ENCODE assay signal across 8 cellular contexts in genomic region chr2:203688798-203689197, GRCh38. TPM values are rescaled to one million over a fixed set of nuclear protein-coding genes. Genes with fewer than 3 reads are reported as not detected.
DNase-seq lines count a peak whose midpoint lies in the region; ATAC-seq and TF ChIP-seq lines count a peak whose summit lies in the region.

No MANE protein-coding gene starts in this region.

- CTCF ChIA-PET in T-cell (lab: Charles Lee) = no interaction called here

- no peaks in the 10 kb centered on the region for H4K20me1 ChIP-seq in hepatocyte (ENCODE audit: insufficient read depth, poor library complexity, severe bottlenecking)

- no peak for TF ChIP-seq CTCF in hepatocyte (IDR thresholded peaks at IDR 0.05; ENCODE audit: poor library complexity)

- no peaks in the 10 kb centered on the region for H3K9me2 ChIP-seq in hepatocyte (replicated peaks; ENCODE audit: insufficient read depth)

- H2AFZ ChIP-seq in hepatocyte = no peak overlapping the region

- peak overlapping the region; percentile 14 for H3K4me2 ChIP-seq in hepatocyte

- ATAC-seq in GM18502 (IDR thresholded peaks at IDR 0.05; ENCODE audit: poor library complexity, unreplicated experiment) (peak; percentile 74), HG02610 (IDR thresholded peaks at IDR 0.05; ENCODE audit: unreplicated experiment) (peak; percentile 70), T-cell (replicated peaks in 1 of 4) (no peak)

- no peaks in the 10 kb centered on the region for H3K9me3 Mint-ChIP-seq in T-cell

- TF ChIP-seq POLR2A in erythroblast (IDR thresholded peaks at IDR 0.05; ENCODE audit: low read length) = no peak

- H3K27ac ChIP-seq in hepatocyte = no peak overlapping the region

- WGBS in hepatocyte (ENCODE audit: low lambda C conversion rate, missing lambda C conversion rate) = 46% methylated on average over 4 of the region's 4 CpGs

- H3K4me3 Mint-ChIP-seq in T-cell = no peak overlapping the region

- H3K4me3 ChIP-seq in hepatocyte = no peak overlapping the region

- H3K27me3 ChIP-seq in hepatocyte = no peaks in the 10 kb centered on the region

- H3K36me3 Mint-ChIP-seq in T-cell = peaks cover 4% of the 10 kb centered on the region

- H3K9me3 ChIP-seq in hepatocyte (ENCODE audit: low read depth) = no peaks in the 10 kb centered on the region

- peaks cover 5% of the 10 kb centered on the region for H3K4me1 ChIP-seq in hepatocyte (ENCODE audit: insufficient read depth)

- no peak overlapping the region for H3K27ac Mint-ChIP-seq in T-cell

- DNase-seq in NCI-H526 treated with DMSO at 0.1 percent for 48 hours (lab: John Stamatoyannopoulos, UW) (peak; percentile 65), hepatocyte (ENCODE audit: low spot score) (peak; percentile 25), T-cell (no peak), NCI-H2029 treated with DMSO at 0.1 percent for 48 hours (lab: John Stamatoyannopoulos, UW) (no peak), erythroblast (lab: John Stamatoyannopoulos, UW) (no peak)
- no peak for DNase-seq in stimulated activated CD4-positive, alpha-beta T cell treated with anti-CD3 and anti-CD28 coated beads, Interleukin-2, amount 100 ng/mL, for 48 hours

- no peaks in the 10 kb centered on the region for H3K27me3 Mint-ChIP-seq in T-cell

- H3K79me2 ChIP-seq in hepatocyte = no peaks in the 10 kb centered on the region

- H3K36me3 ChIP-seq in hepatocyte (replicated peaks; ENCODE audit: insufficient read depth, low read depth) = no peaks in the 10 kb centered on the region

- peaks cover 16 to 22% (median 21%) of the 10 kb centered on the region in 3 donors for H3K4me1 Mint-ChIP-seq in T-cell

- POLR2A ChIA-PET in T-cell (lab: Charles Lee) = interaction anchor here in 1 of 2 donors (0.7 kb wide), 1 partner anchor 77 kb away, joined by 3 read pairs; no protein-coding TSS in a partner anchor

RNA-seq across cellular contexts. Expression of gene CD28, which starts 17.6 kb away (rescaled TPM):
- total RNA-seq in hepatocyte (not detected in 2 replicates), T-cell (100 to 1,000 TPM; 112 to 154 (median 151) TPM)
- not detected in 2 replicates for polyA plus RNA-seq in hepatocyte

Comparison
In these comparisons a context has a peak if more than half of its experiments do, and no peak if none do; other contexts are left out.
1. ATAC-seq: peak in GM18502 (single experiment) and HG02610 (single experiment); none in T-cell (0 of 4).
2. DNase-seq: peak in NCI-H526 treated with DMSO at 0.1 percent for 48 hours (single experiment) and hepatocyte (single experiment); none in T-cell (0 of 34), NCI-H2029 treated with DMSO at 0.1 percent for 48 hours (single experiment), stimulated activated CD4-positive, alpha-beta T cell treated with anti-CD3 and anti-CD28 coated beads, Interleukin-2, amount 100 ng/mL, for 48 hours (0 of 2) and erythroblast (0 of 2).
3. RNA of gene CD28, which starts 17.6 kb away (total RNA-seq): 112 to 154 TPM in T-cell; not detected in hepatocyte; every median in the first group is over 100 times any median in the second.